ENCODE assay signal across 1 cellular context in genomic region chr2:112542123-112542973, GRCh38.
TF ChIP-seq lines count a peak whose summit lies in the region.

TSS of gene POLR1B (plus strand) at chr2:112542465. CDS start at chr2:112542495, 30 bp downstream.

TF ChIP-seq in HepG2, 621 proteins besides CTCF, POLR2A, EP300 and RAD21 (continued from another document and continues in another):
- TF ChIP-seq CSRNP1 (CRISPR knock-in tag; IDR thresholded peaks at IDR 0.05) (peak; percentile 98), ZNF775 (CRISPR knock-in tag; IDR thresholded peaks at IDR 0.05; ENCODE audit: borderline replicate concordance) (no peak), MED8 (CRISPR knock-in tag; IDR thresholded peaks at IDR 0.05; ENCODE audit: insufficient replicate concordance) (peak; percentile 89), ZBTB7B (CRISPR knock-in tag; IDR thresholded peaks at IDR 0.05) (peak; percentile 72), KAT7 (CRISPR knock-in tag; IDR thresholded peaks at IDR 0.05; ENCODE audit: borderline replicate concordance) (peak; percentile 96), ZBTB43 (CRISPR knock-in tag; conservative IDR thresholded peaks at IDR 0.05) (peak; percentile 80), ZNF615 (CRISPR knock-in tag; IDR thresholded peaks at IDR 0.05; ENCODE audit: borderline replicate concordance) (peak; percentile 92), CBX1 (IDR thresholded peaks at IDR 0.05; ENCODE audit: low read depth) (peak; percentile 21), ZNF556 (CRISPR knock-in tag; IDR thresholded peaks at IDR 0.05; ENCODE audit: borderline replicate concordance) (peak; percentile 89; the same call in 1 of the 2 replicates), ZNF530 (CRISPR knock-in tag; IDR thresholded peaks at IDR 0.05; ENCODE audit: low read depth) (peak; percentile 78; the same call in 1 of the 2 replicates), THYN1 (CRISPR knock-in tag; IDR thresholded peaks at IDR 0.05; ENCODE audit: borderline replicate concordance, low read depth) (peak; percentile 59; the same call in 1 of the 2 replicates), FOXJ3 (CRISPR knock-in tag; IDR thresholded peaks at IDR 0.05; ENCODE audit: borderline replicate concordance) (peak; percentile 67; the same call in 1 of the 2 replicates), ZNF205 (CRISPR knock-in tag; IDR thresholded peaks at IDR 0.05) (peak; percentile 63; the same call in 1 of the 2 replicates), ZKSCAN8 (CRISPR knock-in tag; IDR thresholded peaks at IDR 0.05; ENCODE audit: borderline replicate concordance) (peak; percentile 27; the same call in 1 of the 2 replicates), NFE2L1 (CRISPR knock-in tag; IDR thresholded peaks at IDR 0.05; ENCODE audit: borderline replicate concordance) (peak; percentile 90; the same call in 1 of the 2 replicates), E2F2 (CRISPR knock-in tag; IDR thresholded peaks at IDR 0.05; ENCODE audit: borderline replicate concordance) (peak; percentile 83; the same call in 1 of the 2 replicates), HNF4G (IDR thresholded peaks at IDR 0.05; ENCODE audit: borderline replicate concordance, low read depth, low read length) (no peak), HNF4G (CRISPR knock-in tag; IDR thresholded peaks at IDR 0.05; ENCODE audit: borderline replicate concordance, low read depth) (no peak), ZSCAN29 (CRISPR knock-in tag; conservative IDR thresholded peaks at IDR 0.05) (no peak), PAF1 (CRISPR knock-in tag; IDR thresholded peaks at IDR 0.05) (no peak), MXD4 (CRISPR knock-in tag; IDR thresholded peaks at IDR 0.05) (peak; percentile 99), ATF7 (IDR thresholded peaks at IDR 0.05) (no peak), ATF7 (CRISPR knock-in tag; IDR thresholded peaks at IDR 0.05) (peak; percentile 75; the same call in 1 of the 2 replicates), KDM4B (CRISPR knock-in tag; IDR thresholded peaks at IDR 0.05) (peak; percentile 32; the same call in 1 of the 2 replicates), BORCS8-MEF2B (CRISPR knock-in tag; IDR thresholded peaks at IDR 0.05) (peak; percentile 97), ARID5B (CRISPR knock-in tag; IDR thresholded peaks at IDR 0.05) (peak; percentile 66; the same call in 1 of the 2 replicates), ZNF451 (CRISPR knock-in tag; IDR thresholded peaks at IDR 0.05) (no peak; the same call in 1 of the 2 replicates), ZMYM3 (CRISPR knock-in tag; IDR thresholded peaks at IDR 0.05) (peak; percentile 76), ZNF230 (CRISPR knock-in tag; IDR thresholded peaks at IDR 0.05) (peak; percentile 94), TOPORS (CRISPR knock-in tag; IDR thresholded peaks at IDR 0.05) (peak; percentile 92; the same call in 1 of the 2 replicates), ZNF292 (CRISPR knock-in tag; IDR thresholded peaks at IDR 0.05; ENCODE audit: borderline replicate concordance, low read depth) (peak; percentile 66; the same call in 1 of the 2 replicates), TRIM24 (CRISPR knock-in tag; IDR thresholded peaks at IDR 0.05) (no peak), ZFX (CRISPR knock-in tag; IDR thresholded peaks at IDR 0.05; ENCODE audit: low read depth) (peak; percentile 97), RFXANK (CRISPR knock-in tag; IDR thresholded peaks at IDR 0.05) (no peak; the same call in 1 of the 2 replicates), FOXK2 (IDR thresholded peaks at IDR 0.05) (no peak), ZNF709 (CRISPR knock-in tag; IDR thresholded peaks at IDR 0.05) (peak; percentile 88; the same call in 1 of the 2 replicates), RNF2 (conservative IDR thresholded peaks at IDR 0.05; ENCODE audit: low read depth) (peak; percentile 99), MIXL1 (CRISPR knock-in tag; IDR thresholded peaks at IDR 0.05) (0 out of 2 replicates have a peak, but pooled peaks have one; percentile 32), AKAP8 (CRISPR knock-in tag; IDR thresholded peaks at IDR 0.05) (0 out of 2 replicates have a peak, but pooled peaks have one; percentile 27), RARG (CRISPR knock-in tag; IDR thresholded peaks at IDR 0.05; ENCODE audit: low read depth) (peak; percentile 97; the same call in 1 of the 2 replicates), ZXDC (CRISPR knock-in tag; IDR thresholded peaks at IDR 0.05) (peak; percentile 98), ZNF501 (CRISPR knock-in tag; IDR thresholded peaks at IDR 0.05) (peak; percentile 96), ZNF225 (CRISPR knock-in tag; IDR thresholded peaks at IDR 0.05) (peak; percentile 99), TAF15 (IDR thresholded peaks at IDR 0.05; ENCODE audit: low read depth, low read length, poor library complexity, severe bottlenecking) (no peak), ZNF7 (CRISPR knock-in tag; IDR thresholded peaks at IDR 0.05) (0 out of 2 replicates have a peak, but pooled peaks have one; percentile 6), XBP1 (CRISPR knock-in tag; IDR thresholded peaks at IDR 0.05) (peak; percentile 75), SOX5 (CRISPR knock-in tag; IDR thresholded peaks at IDR 0.05; ENCODE audit: borderline replicate concordance) (peak; percentile 53; the same call in 1 of the 2 replicates), EHMT2 (IDR thresholded peaks at IDR 0.05; ENCODE audit: borderline replicate concordance, low read depth, low read length) (no peak), ZNF460 (CRISPR knock-in tag; IDR thresholded peaks at IDR 0.05; ENCODE audit: borderline replicate concordance) (no peak; the same call in 1 of the 2 replicates), GABPB1 (CRISPR knock-in tag; IDR thresholded peaks at IDR 0.05) (peak; percentile 100), KLF6 (CRISPR knock-in tag; IDR thresholded peaks at IDR 0.05) (0 out of 2 replicates have a peak, but pooled peaks have one; percentile 79), ZNF792 (CRISPR knock-in tag; IDR thresholded peaks at IDR 0.05) (peak; percentile 87; the same call in 1 of the 2 replicates), EZH2 (conservative IDR thresholded peaks at IDR 0.05; ENCODE audit: low read depth, low read length) (no peak), MZF1 (CRISPR knock-in tag; IDR thresholded peaks at IDR 0.05; ENCODE audit: borderline replicate concordance) (peak; percentile 96), NRL (CRISPR knock-in tag; IDR thresholded peaks at IDR 0.05; ENCODE audit: borderline replicate concordance) (peak; percentile 99), ZNF710 (CRISPR knock-in tag; IDR thresholded peaks at IDR 0.05; ENCODE audit: borderline replicate concordance) (peak; percentile 90), ZBTB39 (CRISPR knock-in tag; IDR thresholded peaks at IDR 0.05) (peak; percentile 93), ZNF253 (CRISPR knock-in tag; IDR thresholded peaks at IDR 0.05; ENCODE audit: borderline replicate concordance) (peak; percentile 64; the same call in 1 of the 2 replicates), HMG20B (CRISPR knock-in tag; conservative IDR thresholded peaks at IDR 0.05) (peak; percentile 63)
